In the genomic region with DNA sequence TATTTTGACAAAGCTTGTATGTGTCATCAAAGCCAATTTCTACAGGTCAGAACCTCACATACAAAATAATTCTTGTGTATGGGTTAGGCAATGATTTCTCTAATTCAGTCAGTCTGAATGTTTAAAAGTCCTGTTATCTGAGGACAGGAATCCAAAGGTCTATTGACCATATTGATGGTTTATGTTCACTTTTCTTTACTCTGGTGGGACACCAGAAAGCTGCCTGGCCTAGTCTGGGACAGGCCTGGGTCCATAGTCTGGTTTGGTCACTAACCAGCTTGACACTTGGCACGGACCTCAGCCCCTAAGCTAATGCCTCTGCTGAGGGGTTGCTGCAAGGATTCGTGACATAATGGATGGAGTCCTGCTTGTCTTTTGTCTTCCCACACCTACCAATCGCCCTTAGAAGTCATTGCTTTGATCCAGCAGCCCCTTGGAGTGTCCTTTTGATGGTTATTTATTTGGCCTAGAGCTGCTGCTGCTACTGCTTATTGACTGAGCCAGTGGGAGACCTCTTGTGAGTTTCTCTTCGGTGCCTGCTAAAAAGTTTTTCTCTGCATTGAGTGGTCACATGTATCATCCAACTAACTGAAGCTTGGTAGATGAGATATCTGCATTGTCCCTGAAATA, we compare ENCODE assay signal across 17 cellular contexts. TPM values are rescaled to one million over a fixed set of nuclear protein-coding genes. Genes with fewer than 3 reads are reported as not detected.
DNase-seq lines count a peak whose midpoint lies in the region; ATAC-seq and TF ChIP-seq lines count a peak whose summit lies in the region.
"Had no signal": no experiment of that assay in that cellular context is flagged by ENCODE, and none has a peak within 500 bp of the region (broad histone marks: within the 10 kb centered on the region; RNA-seq: fewer than 3 reads in every experiment).

No MANE protein-coding gene starts in this region.

- H3K27me3 Mint-ChIP-seq in activated naive CD4-positive, alpha-beta T cell treated with anti-CD3 and anti-CD28 coated beads, Interleukin-2, amount 50 U/mL, for 24 hours, result no peaks in the 10 kb centered on the region
- H3K27me3 Mint-ChIP-seq in T-helper 17 cell (no peaks in the 10 kb centered on the region), endodermal cell (ENCODE audit: insufficient read depth) (no peaks in the 10 kb centered on the region)

- ATAC-seq in T-helper 17 cell (no peak), HG03460 (IDR thresholded peaks at IDR 0.05; ENCODE audit: unreplicated experiment) (no peak), GM19035 (IDR thresholded peaks at IDR 0.05; ENCODE audit: unreplicated experiment) (no peak)

- no peaks in the 10 kb centered on the region for H3K27me3 ChIP-seq in endodermal cell (ENCODE audit: control insufficient read depth, insufficient read depth, low read length, poor library complexity, severe bottlenecking)
- H3K27me3 ChIP-seq in skeletal muscle tissue (ENCODE audit: control insufficient read depth in 3 of 3, insufficient read depth in 3 of 3, low read length in 3 of 3), result no peaks in the 10 kb centered on the region
- H3K27me3 ChIP-seq: brain microvascular endothelial cell had no signal

- H3K4me1 Mint-ChIP-seq in activated naive CD4-positive, alpha-beta T cell treated with anti-CD3 and anti-CD28 coated beads, Interleukin-2, amount 50 U/mL, for 24 hours, result peaks cover 87% of the 10 kb centered on the region
- H3K4me1 Mint-ChIP-seq in T-helper 17 cell (peaks cover 58% of the 10 kb centered on the region), endodermal cell (no peaks in the 10 kb centered on the region)

- no peak overlapping the region for H3K4me3 ChIP-seq in endodermal cell (ENCODE audit: low read length)
- H3K4me3 ChIP-seq in skeletal muscle tissue (ENCODE audit: low read length in 3 of 3), result no peak overlapping the region
- H3K4me3 ChIP-seq: thoracic aorta had no signal

- no peak overlapping the region for H3K9ac ChIP-seq in endodermal cell (ENCODE audit: extremely low read depth, low read length, poor library complexity, severe bottlenecking)
- H3K9ac ChIP-seq in skeletal muscle tissue (ENCODE audit: low read depth in 1 of 3, low read length in 3 of 3), result no peak overlapping the region

- peaks cover 48% of the 10 kb centered on the region for H3K36me3 Mint-ChIP-seq in activated naive CD4-positive, alpha-beta T cell treated with anti-CD3 and anti-CD28 coated beads, Interleukin-2, amount 50 U/mL, for 24 hours
- H3K36me3 Mint-ChIP-seq in T-helper 17 cell (ENCODE audit: low read depth), result peaks cover 22% of the 10 kb centered on the region
- peaks cover 63% of the 10 kb centered on the region for H3K36me3 Mint-ChIP-seq in endodermal cell (ENCODE audit: low read depth)

- H3K4me1 ChIP-seq in endodermal cell (ENCODE audit: control insufficient read depth, insufficient read depth, low read length) (no peaks in the 10 kb centered on the region), skeletal muscle tissue (ENCODE audit: control insufficient read depth in 3 of 3, insufficient read depth in 3 of 3, low read length in 3 of 3) (peaks cover 7 to 23% (median 13%) of the 10 kb centered on the region in 3 donors)

- H3K27ac ChIP-seq in endodermal cell (ENCODE audit: low read depth, low read length), result no peak overlapping the region
- H3K27ac ChIP-seq in skeletal muscle tissue (ENCODE audit: low read depth, low read length), result peak overlapping the region; percentile 13
- H3K27ac ChIP-seq: brain microvascular endothelial cell, thoracic aorta had no signal

- H3K9me3 Mint-ChIP-seq in activated naive CD4-positive, alpha-beta T cell treated with anti-CD3 and anti-CD28 coated beads, Interleukin-2, amount 50 U/mL, for 24 hours, result no peaks in the 10 kb centered on the region
- no peaks in the 10 kb centered on the region for H3K9me3 Mint-ChIP-seq in endodermal cell

- peak overlapping the region; percentile 99 for H3K27ac Mint-ChIP-seq in activated naive CD4-positive, alpha-beta T cell treated with anti-CD3 and anti-CD28 coated beads, Interleukin-2, amount 50 U/mL, for 24 hours
- H3K27ac Mint-ChIP-seq in T-helper 17 cell, result peak overlapping the region; percentile 91
- H3K27ac Mint-ChIP-seq in endodermal cell, result no peak overlapping the region

- TF ChIP-seq CTCF in endodermal cell (conservative IDR thresholded peaks at IDR 0.05), result no peak

- DNase-seq in activated naive CD4-positive, alpha-beta T cell treated with Interleukin-2 at 50 U/mL for 16 hours, result no peak
- DNase-seq in T-helper 17 cell (no peak), endodermal cell (peak; percentile 27), NCI-H510A (lab: John Stamatoyannopoulos, UW) (no peak)
- DNase-seq: activated CD4-positive, alpha-beta T cell treated with anti-CD3 and anti-CD28 coated beads for 4 hours; activated gamma-delta T cell; brain microvascular endothelial cell; H7; head of caudate nucleus; NCI-H146; occipital lobe; T1000 had no signal

- H3K9me3 ChIP-seq in T-helper 17 cell (ENCODE audit: control insufficient read depth, low read length, poor library complexity, severe bottlenecking) (no peaks in the 10 kb centered on the region), endodermal cell (ENCODE audit: control insufficient read depth, low read length) (peaks cover 15% of the 10 kb centered on the region), skeletal muscle tissue (ENCODE audit: control insufficient read depth in 3 of 3, low read length in 3 of 3) (no peaks in the 10 kb centered on the region)
- H3K9me3 ChIP-seq: thoracic aorta had no signal

- 33 to 66% methylated on average over 2 to 4 of the region's 4 CpGs for WGBS in endodermal cell (ENCODE audit: insufficient coverage in 1 of 2, insufficient read length in 1 of 2), 2 experiments

- H3K4me3 Mint-ChIP-seq in activated naive CD4-positive, alpha-beta T cell treated with anti-CD3 and anti-CD28 coated beads, Interleukin-2, amount 50 U/mL, for 24 hours, result peak overlapping the region; percentile 53
- H3K4me3 Mint-ChIP-seq in T-helper 17 cell (no peak overlapping the region), endodermal cell (no peak overlapping the region)

- peaks cover 58% of the 10 kb centered on the region for H3K36me3 ChIP-seq in endodermal cell (ENCODE audit: control insufficient read depth, insufficient read depth, low read length)
- peaks cover 15 to 29% (median 25%) of the 10 kb centered on the region in 3 donors for H3K36me3 ChIP-seq in skeletal muscle tissue (ENCODE audit: control insufficient read depth in 3 of 3, insufficient read depth in 3 of 3, low read length in 3 of 3)

RNA-seq across cellular contexts. Expression of a gene that starts 15.7 kb away (rescaled TPM):
- total RNA-seq in T-helper 17 cell, result 10 to 100 TPM; 40.5 to 48.1 TPM
- 10 to 100 TPM; 14.1 to 27.7 TPM for total RNA-seq in endodermal cell
- 24.1 TPM for polyA plus RNA-seq in endodermal cell (2013, experiment 1 of 2)
- 24.8 TPM for polyA plus RNA-seq in endodermal cell (2013, experiment 2 of 2)
- total RNA-seq in skeletal muscle tissue, result 5.7 TPM

RNA-seq across cellular contexts. Expression of a gene that starts 20.8 kb away (rescaled TPM):
- total RNA-seq in T-helper 17 cell (10 to 100 TPM; 17.0 to 18.9 TPM), endodermal cell (1 to 10 TPM; 4.1 to 5.3 TPM), skeletal muscle tissue (23.0 TPM)
- polyA plus RNA-seq in endodermal cell (2013, experiment 1 of 2), result 11.6 TPM
- polyA plus RNA-seq in endodermal cell (2013, experiment 2 of 2), result 8.9 TPM
